10 cellular contexts compared by ENCODE assay signal in the genomic region with DNA sequence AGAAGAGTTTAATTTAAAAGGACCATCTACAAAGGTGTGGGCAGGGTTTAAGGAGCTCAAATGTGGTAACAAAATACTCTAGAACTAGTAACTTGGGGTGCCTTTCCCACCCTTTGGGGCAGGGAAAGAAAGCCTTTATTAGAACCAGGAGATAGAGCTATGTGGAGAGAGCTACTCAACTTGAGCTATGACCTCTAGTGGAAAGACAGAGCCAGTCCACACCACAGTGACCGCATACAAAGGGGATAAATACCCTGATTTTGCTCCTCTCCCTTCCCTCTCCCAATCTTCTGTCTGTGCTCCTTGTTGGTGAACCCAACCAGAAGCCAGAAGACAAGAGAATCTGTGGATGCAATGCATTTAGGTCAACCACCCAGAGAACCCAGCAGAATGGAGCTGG. TPM values are rescaled to one million over a fixed set of nuclear protein-coding genes. Genes with fewer than 3 reads are reported as not detected.
A peak's percentile ranks its signal among the peaks of the same experiment; 100 is the strongest.
DNase-seq lines count a peak whose midpoint lies in the region; ATAC-seq, FAIRE-seq and TF ChIP-seq lines count a peak whose summit lies in the region.
"Had no signal": no experiment of that assay in that cellular context is flagged by ENCODE, and none has a peak within 500 bp of the region (broad histone marks: within the 10 kb centered on the region; RNA-seq: fewer than 3 reads in every experiment).

No MANE protein-coding gene starts in this region.

- TF ChIP-seq CTCF in endothelial cell of umbilical vein (IDR thresholded peaks at IDR 0.05; ENCODE audit: extremely low read depth in 1 of 2, insufficient read depth in 1 of 2, low read depth in 1 of 2, low read length in 2 of 2) (peak; percentile 13 to 33), nephron progenitor cell (IDR thresholded peaks at IDR 0.05) (peak; percentile 17)

- H3K4me3 Mint-ChIP-seq in nephron progenitor cell, result no peak overlapping the region

- H3K9ac ChIP-seq in endothelial cell of umbilical vein (replicated peaks; ENCODE audit: extremely low read depth, insufficient read depth, low read length), result no peak overlapping the region

- H3K4me1 Mint-ChIP-seq in nephron progenitor cell, result no peaks in the 10 kb centered on the region

- DNase-seq in GM03348 (ENCODE audit: low spot score), result peak; percentile 22
- peak; percentile 24 for DNase-seq in NCI-H460 (ENCODE audit: extremely low read depth, low read depth)
- peak; percentile 14 for DNase-seq in endothelial cell of umbilical vein (ENCODE audit: low read depth, low spot score)
- no peak for DNase-seq in nephron progenitor cell
- no peak for DNase-seq in SKM-1 (lab: John Stamatoyannopoulos, UW; ENCODE audit: unreplicated experiment)
- no peak for DNase-seq in caudate nucleus (lab: John Stamatoyannopoulos, UW)
- DNase-seq: activated naive CD4-positive, alpha-beta T cell; NCI-H1417 treated with DMSO at 0.1 percent for 48 hours had no signal

- H3K4me1 ChIP-seq in endothelial cell of umbilical vein (ENCODE audit: control insufficient read depth, extremely low read depth, insufficient read depth, low read length), result no peaks in the 10 kb centered on the region

- no peaks in the 10 kb centered on the region for H4K20me1 ChIP-seq in endothelial cell of umbilical vein (replicated peaks; ENCODE audit: control insufficient read depth, extremely low read depth, insufficient read depth, low read length)

- no peak overlapping the region for H2AFZ ChIP-seq in endothelial cell of umbilical vein (ENCODE audit: low read depth, low read length)

- no peak for TF ChIP-seq POLR2A in endothelial cell of umbilical vein (IDR thresholded peaks at IDR 0.05; ENCODE audit: low read depth, low read length)

- peak; percentile 87 for FAIRE-seq in endothelial cell of umbilical vein (lab: Jason Lieb, UNC)

- no peaks in the 10 kb centered on the region for H3K79me2 ChIP-seq in endothelial cell of umbilical vein (ENCODE audit: control insufficient read depth, insufficient read depth, low read length)

- H3K9me1 ChIP-seq in endothelial cell of umbilical vein (replicated peaks; ENCODE audit: control insufficient read depth, extremely low read depth, insufficient read depth, low read length), result no peaks in the 10 kb centered on the region

- peaks cover 5% of the 10 kb centered on the region for H3K27me3 Mint-ChIP-seq in nephron progenitor cell (ENCODE audit: low read depth, poor library complexity)

- dilution Hi-C loops in endothelial cell of umbilical vein (cut with MboI; ENCODE audit: extremely low pct_ligation_motif_present, low sequenced_read_pairs), result no loop called here

- H3K27ac Mint-ChIP-seq in nephron progenitor cell, result no peak overlapping the region

- H3K4me2 ChIP-seq in endothelial cell of umbilical vein (ENCODE audit: insufficient read depth, low read length), result no peak overlapping the region

- no TSS peak for BruUV-seq in endothelial cell of umbilical vein (replicated peaks; lab: Mats Ljungman, UMichigan)

- ATAC-seq in GM21576 (IDR thresholded peaks at IDR 0.05; ENCODE audit: unreplicated experiment), result no peak
- ATAC-seq in GM18870 (IDR thresholded peaks at IDR 0.05; ENCODE audit: unreplicated experiment), result no peak

- CTCF ChIA-PET in endothelial cell of umbilical vein (lab: Charles Lee), result interaction anchor here (0.6 to 2.6 kb wide), 25 partner anchors 11 to 1427 kb away, joined by 3 to 20 read pairs (median 4); a partner anchor contains a TSS

- no peaks in the 10 kb centered on the region for H3K36me3 ChIP-seq in endothelial cell of umbilical vein (ENCODE audit: control insufficient read depth in 2 of 2, extremely low read depth in 1 of 2, insufficient read depth in 2 of 2, low read length in 2 of 2)

- H3K27ac ChIP-seq in endothelial cell of umbilical vein (ENCODE audit: insufficient read depth, low read depth, low read length) (no peak overlapping the region), caudate nucleus (ENCODE audit: low read depth, low read length) (no peak overlapping the region)

- H3K9me3 Mint-ChIP-seq in nephron progenitor cell, result no peaks in the 10 kb centered on the region

- intact Hi-C loops in endothelial cell of umbilical vein (cut with micrococcal nuclease), result loop anchor here (2.0 kb wide), 1 partner anchor 158 kb away; no protein-coding TSS in a partner anchor

- H3K36me3 Mint-ChIP-seq in nephron progenitor cell (ENCODE audit: low read depth), result no peaks in the 10 kb centered on the region

- H3K27me3 ChIP-seq in endothelial cell of umbilical vein (ENCODE audit: control insufficient read depth in 2 of 2, insufficient read depth in 2 of 2, low read length in 2 of 2), result no peaks in the 10 kb centered on the region

- POLR2A ChIA-PET in endothelial cell of umbilical vein (lab: Charles Lee), result interaction anchor here (0.6 kb wide), 1 partner anchor 18 kb away, joined by 6 read pairs; no protein-coding TSS in a partner anchor

- no peaks in the 10 kb centered on the region for H3K9me3 ChIP-seq in endothelial cell of umbilical vein (replicated peaks; ENCODE audit: control insufficient read depth, insufficient read depth, low read length)

- H3K4me3 ChIP-seq in endothelial cell of umbilical vein (replicated peaks in 1 of 3; ENCODE audit: insufficient read depth in 1 of 3, low read depth in 1 of 3, low read length in 3 of 3), result no peak overlapping the region

TF ChIP-seq in endothelial cell of umbilical vein, 7 proteins besides CTCF, POLR2A, EP300 and RAD21:
- TF ChIP-seq FOS (IDR thresholded peaks at IDR 0.05; ENCODE audit: borderline replicate concordance, insufficient read depth, low read length) (no peak), POLR2AphosphoS5 (IDR thresholded peaks at IDR 0.05; ENCODE audit: insufficient read depth, low read depth, low read length) (no peak), JUN (IDR thresholded peaks at IDR 0.05; ENCODE audit: borderline replicate concordance, insufficient read depth, insufficient read length, low read depth) (no peak), GATA2 (IDR thresholded peaks at IDR 0.05; ENCODE audit: insufficient read depth, insufficient read length, low read depth, low read length) (no peak), EZH2 (IDR thresholded peaks at IDR 0.05; ENCODE audit: borderline replicate concordance, low read depth, low read length, severe bottlenecking) (no peak), MYC (IDR thresholded peaks at IDR 0.05; ENCODE audit: low read depth, low read length) (no peak)
- TF ChIP-seq, protein P1, sequence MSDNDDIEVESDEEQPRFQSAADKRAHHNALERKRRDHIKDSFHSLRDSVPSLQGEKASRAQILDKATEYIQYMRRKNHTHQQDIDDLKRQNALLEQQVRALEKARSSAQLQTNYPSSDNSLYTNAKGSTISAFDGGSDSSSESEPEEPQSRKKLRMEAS (IDR thresholded peaks at IDR 0.05; ENCODE audit: insufficient read depth, insufficient read length), result no peak

RNA-seq across cellular contexts. Expression of a gene that starts 54.4 kb away (rescaled TPM):
- total RNA-seq in NCI-H460 (2014; rRNA removed; shearing (Covaris generic)), result 73.5 and 74.8 TPM in 2 replicates
- 26.6 and 27.3 TPM in 2 replicates for polyA plus RNA-seq in NCI-H460 (2014; cell fraction: nucleus; rRNA removed)
- total RNA-seq in endothelial cell of umbilical vein, result 152 and 177 TPM in 2 replicates
- 60.1 and 68.8 TPM in 2 replicates for polyA plus RNA-seq in endothelial cell of umbilical vein
- 75.4 and 89.5 TPM in 2 replicates for polyA plus RNA-seq in endothelial cell of umbilical vein (2011; cell fraction: cytosol; rRNA removed)
- polyA plus RNA-seq in endothelial cell of umbilical vein (2011; cell fraction: nucleus; rRNA removed), result 149 and 163 TPM in 2 replicates
- polyA plus RNA-seq in endothelial cell of umbilical vein (2012), result 128 and 187 TPM in 2 replicates
- polyA minus RNA-seq in endothelial cell of umbilical vein, result 180 and 216 TPM in 2 replicates
- 36.5 TPM for polyA minus RNA-seq in endothelial cell of umbilical vein (2011; cell fraction: cytosol; rRNA and poly(A)+ RNA removed)
- polyA minus RNA-seq in endothelial cell of umbilical vein (2011; cell fraction: nucleus; rRNA and poly(A)+ RNA removed), result 174 and 238 TPM in 2 replicates

Comparison
In these comparisons a context has a peak if more than half of its experiments do, and no peak if none do; other contexts are left out.
1. DNase-seq: peak in GM03348 (single experiment), NCI-H460 (single experiment) and endothelial cell of umbilical vein (single experiment); none in nephron progenitor cell (single experiment), SKM-1 (single experiment) and caudate nucleus (0 of 61).